8 cellular contexts compared by ENCODE assay signal in the genomic region with DNA sequence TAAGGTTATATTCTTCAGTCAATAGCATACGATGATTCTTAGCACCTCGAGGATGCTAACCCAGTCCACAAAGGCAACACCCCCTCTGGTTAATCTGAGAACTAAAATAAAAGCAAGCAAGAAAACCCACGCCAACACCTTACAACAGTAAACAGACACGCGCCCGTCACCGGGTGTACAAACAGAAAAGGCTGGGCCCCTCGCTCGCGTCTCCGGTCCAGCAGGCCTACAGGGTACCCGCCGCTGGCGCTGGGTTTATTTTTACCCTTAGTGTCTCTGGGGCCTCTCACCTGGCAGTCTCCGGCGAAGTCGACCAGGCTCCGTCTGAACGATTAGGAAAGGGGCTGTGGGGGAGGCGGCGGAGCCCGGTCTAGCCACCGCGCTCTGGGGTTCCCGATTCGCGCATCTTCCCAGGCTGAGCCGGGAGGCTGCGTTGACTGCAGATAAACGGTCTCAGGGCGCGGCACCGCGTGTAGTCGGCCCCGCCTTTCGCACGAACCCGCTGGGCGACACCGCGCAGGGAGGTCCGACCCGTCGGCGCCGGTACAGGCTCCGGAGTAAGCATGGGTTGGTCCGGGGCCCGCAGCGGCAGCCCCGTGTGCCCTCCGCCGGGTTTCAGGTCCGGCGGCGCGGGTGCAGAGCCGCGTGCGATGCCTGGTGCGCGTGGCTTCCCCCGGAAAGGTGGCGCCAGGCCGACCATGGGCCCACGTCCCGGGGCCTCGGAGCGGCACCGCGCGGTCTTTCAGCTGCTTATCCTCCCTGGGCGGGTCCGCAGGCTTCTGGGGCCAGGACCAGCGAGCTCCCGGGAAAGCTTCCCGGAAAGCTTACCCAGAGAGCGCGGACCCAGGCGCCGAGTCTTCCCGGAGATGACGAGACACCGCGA. TPM values are rescaled to one million over a fixed set of nuclear protein-coding genes. Genes with fewer than 3 reads are reported as not detected.
DNase-seq lines count a peak whose midpoint lies in the region; ATAC-seq lines count a peak whose summit lies in the region.

A gene with protein sequence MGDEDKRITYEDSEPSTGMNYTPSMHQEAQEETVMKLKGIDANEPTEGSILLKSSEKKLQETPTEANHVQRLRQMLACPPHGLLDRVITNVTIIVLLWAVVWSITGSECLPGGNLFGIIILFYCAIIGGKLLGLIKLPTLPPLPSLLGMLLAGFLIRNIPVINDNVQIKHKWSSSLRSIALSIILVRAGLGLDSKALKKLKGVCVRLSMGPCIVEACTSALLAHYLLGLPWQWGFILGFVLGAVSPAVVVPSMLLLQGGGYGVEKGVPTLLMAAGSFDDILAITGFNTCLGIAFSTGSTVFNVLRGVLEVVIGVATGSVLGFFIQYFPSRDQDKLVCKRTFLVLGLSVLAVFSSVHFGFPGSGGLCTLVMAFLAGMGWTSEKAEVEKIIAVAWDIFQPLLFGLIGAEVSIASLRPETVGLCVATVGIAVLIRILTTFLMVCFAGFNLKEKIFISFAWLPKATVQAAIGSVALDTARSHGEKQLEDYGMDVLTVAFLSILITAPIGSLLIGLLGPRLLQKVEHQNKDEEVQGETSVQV (minus strand): TSS at position 868 of the 883 bp plus-strand sequence. CDS start 9,211 bp downstream, outside the sequence.

- peak; percentile 50 for DNase-seq in NCI-H1694 treated with DMSO at 0.1 percent for 48 hours (lab: John Stamatoyannopoulos, UW)
- no peak for DNase-seq in NCI-H1694 (lab: John Stamatoyannopoulos, UW)
- peak; percentile 66 for DNase-seq in NCI-H1105 treated with DMSO at 0.1 percent for 48 hours (lab: John Stamatoyannopoulos, UW)
- DNase-seq in activated CD4-positive, alpha-beta T cell treated with anti-CD3 and anti-CD28 coated beads for 1 hour, result peak; percentile 45
- DNase-seq in cerebellum (ENCODE audit: low spot score), result peak; percentile 60
- DNase-seq in kidney glomerular epithelial cell (lab: John Stamatoyannopoulos, UW), result peak; percentile 60
- peak; percentile 30 to 50 for DNase-seq in stimulated activated CD4-positive, alpha-beta T cell treated with anti-CD3 and anti-CD28 coated beads, Interleukin-15, amount 100 ng/mL, for 48 hours (ENCODE audit: low read depth in 2 of 2)

- peak; percentile 62 for ATAC-seq in HG02642 (IDR thresholded peaks at IDR 0.05; ENCODE audit: poor library complexity, unreplicated experiment)

RNA-seq across cellular contexts. Expression of the gene that starts here (rescaled TPM):
- 59.5 TPM for total RNA-seq in cerebellum
